In the genomic region with DNA sequence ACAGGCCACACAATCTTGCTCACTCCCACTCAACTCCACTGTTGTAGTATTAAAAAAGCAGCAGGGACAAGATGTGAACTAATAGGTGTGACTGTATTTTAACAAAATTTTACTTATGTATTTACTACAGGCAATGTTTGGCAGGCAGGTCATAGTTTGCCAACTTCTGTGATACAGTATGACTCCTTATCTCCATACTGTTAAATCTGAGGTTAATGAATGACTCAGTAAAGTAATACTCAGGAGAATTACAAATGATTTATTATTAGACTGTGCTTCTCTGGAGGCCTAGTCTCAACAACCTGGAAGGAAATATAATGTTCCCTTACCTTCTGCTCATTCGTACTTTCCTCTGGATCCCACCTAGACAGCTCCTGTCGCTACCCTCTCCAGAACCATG, we compare ENCODE assay signal across 33 cellular contexts.
DNase-seq lines count a peak whose midpoint lies in the region; ATAC-seq and TF ChIP-seq lines count a peak whose summit lies in the region.
"Had no signal": no experiment of that assay in that cellular context is flagged by ENCODE, and none has a peak within 500 bp of the region (broad histone marks: within the 10 kb centered on the region; RNA-seq: fewer than 3 reads in every experiment).

No MANE protein-coding gene starts in this region.

- intact Hi-C loops in posterior vena cava (cut with DNase I) (no loop called here), aorta (cut with DNase I) (no loop called here)

- no peak overlapping the region for H3K4me3 ChIP-seq in fibroblast of the aortic adventitia (ENCODE audit: low read depth, low read length)
- no peak overlapping the region for H3K4me3 ChIP-seq in mucosa of stomach (ENCODE audit: low read length)
- no peak overlapping the region for H3K4me3 ChIP-seq in aorta (ENCODE audit: low read length in 2 of 2)
- H3K4me3 ChIP-seq: coronary artery, gastrocnemius medialis, Peyer's patch, skin epidermis, suprapubic skin, upper lobe of left lung had no signal

- DNase-seq in HT-29 (ENCODE audit: low spot score) (peak; percentile 32), fibroblast of the aortic adventitia (ENCODE audit: low read depth) (peak; percentile 72), posterior vena cava (ENCODE audit: low spot score) (no peak), mucosa of gallbladder (ENCODE audit: low spot score) (no peak), aorta (no peak), medulla oblongata (ENCODE audit: extremely low spot score) (no peak)
- DNase-seq: ACHN; activated CD4-positive, alpha-beta T cell treated with anti-CD3 and anti-CD28 coated beads for 4 hours; activated CD8-positive, alpha-beta T cell treated with anti-CD3 and anti-CD28 coated beads, Interleukin-2, amount 10 ng/mL, durations not matched to agents 7 days and 5 days; anterior cingulate cortex; caudate nucleus; DMS153; effector memory CD4-positive, alpha-beta T cell; gastrocnemius medialis; GOT3; hippocampal formation; left cardiac atrium; naive thymus-derived CD4-positive, alpha-beta T cell; NCI-H1048; NCI-H446; NCI-H748 treated with DMSO at 0.1 percent for 48 hours; occipital lobe; Peyer's patch; stimulated activated naive CD4-positive, alpha-beta T cell; T1000; upper lobe of left lung had no signal

- H3K9ac ChIP-seq in mucosa of stomach (ENCODE audit: low read length) = peak overlapping the region; percentile 50

- 36 to 53% methylated on average over 2 of the region's 2 CpGs for WGBS in aorta, 2 donors

- H3K9me3 ChIP-seq in mucosa of stomach (ENCODE audit: control insufficient read depth, low read length) (peaks cover 7% of the 10 kb centered on the region), aorta (ENCODE audit: control insufficient read depth, low read length) (no peaks in the 10 kb centered on the region)

- H3K4me1 ChIP-seq in mucosa of stomach (ENCODE audit: control insufficient read depth, insufficient read depth, low read length) (peaks cover 27% of the 10 kb centered on the region), aorta (ENCODE audit: control insufficient read depth in 1 of 2, insufficient read depth in 2 of 2, low read length in 2 of 2) (peaks cover 0 to 2% of the 10 kb centered on the region in 2 donors)
- H3K4me1 ChIP-seq: gastrocnemius medialis, suprapubic skin, upper lobe of left lung had no signal

- ATAC-seq in SK-N-SH treated with all-trans-retinoic acid at 6 μM for 48 hours = peak; percentile 57; the same call in 2 of the 3 replicates
- no peak for ATAC-seq in aorta (ENCODE audit: low FRiP score)
- ATAC-seq: activated CD8-positive, alpha-beta T cell treated with anti-CD3 and anti-CD28 coated beads, Interleukin-2, amount 10 ng/mL, durations not matched to agents 7 days and 5 days; activated T-helper 17 cell treated with anti-CD3 and anti-CD28 coated beads, Interleukin-2, amount 50 U/mL, for 72 hours; gastrocnemius medialis; naive thymus-derived CD4-positive, alpha-beta T cell had no signal

- no peak for TF ChIP-seq CTCF in fibroblast of the aortic adventitia (IDR thresholded peaks at IDR 0.05; ENCODE audit: insufficient read depth, low read length)

- H3K27me3 ChIP-seq in mucosa of stomach (ENCODE audit: control insufficient read depth, insufficient read depth, low read length) (no peaks in the 10 kb centered on the region), aorta (ENCODE audit: control insufficient read depth in 1 of 2, insufficient read depth in 2 of 2, low read length in 1 of 2) (no peaks in the 10 kb centered on the region)
- H3K27me3 ChIP-seq: gastrocnemius medialis, Peyer's patch, suprapubic skin, upper lobe of left lung had no signal

- H3K27ac ChIP-seq in aorta (ENCODE audit: low read depth in 1 of 2, low read length in 2 of 2) = no peak overlapping the region
- H3K27ac ChIP-seq: coronary artery, gastrocnemius medialis, skin epidermis, suprapubic skin, upper lobe of left lung, VCaP had no signal

- H3K36me3 ChIP-seq in mucosa of stomach (ENCODE audit: control insufficient read depth, insufficient read depth, low read length) (no peaks in the 10 kb centered on the region), aorta (ENCODE audit: control insufficient read depth in 1 of 2, insufficient read depth in 2 of 2, low read length in 1 of 2) (no peaks in the 10 kb centered on the region)
- H3K36me3 ChIP-seq: gastrocnemius medialis, Peyer's patch, suprapubic skin, upper lobe of left lung had no signal

TF ChIP-seq in SK-N-SH treated with all-trans-retinoic acid at 6 μM for 48 hours, 23 proteins besides CTCF, POLR2A, EP300 and RAD21:
- TF ChIP-seq ZNF70 (CRISPR knock-in tag; IDR thresholded peaks at IDR 0.05) (no peak), ISL1 (CRISPR knock-in tag; IDR thresholded peaks at IDR 0.05) (peak; percentile 82), ZFP3 (CRISPR knock-in tag; IDR thresholded peaks at IDR 0.05) (peak; percentile 58; the same call in 1 of the 2 replicates), PPARA (CRISPR knock-in tag; IDR thresholded peaks at IDR 0.05; ENCODE audit: borderline replicate concordance) (no peak), ZFP30 (CRISPR knock-in tag; IDR thresholded peaks at IDR 0.05) (no peak)

Comparison
In these comparisons a context has a peak if more than half of its experiments do, and no peak if none do; other contexts are left out.
1. DNase-seq: peak in HT-29 (single experiment) and fibroblast of the aortic adventitia (single experiment); none in posterior vena cava (single experiment), mucosa of gallbladder (single experiment), aorta (0 of 2) and medulla oblongata (single experiment).